Comparison of ENCODE assay signal across 22 cellular contexts in genomic region chr9:17160327-17160726, GRCh38.
"Had no signal": no experiment of that assay in that cellular context is flagged by ENCODE, and none has a peak within 500 bp of the region (broad histone marks: within the 10 kb centered on the region; RNA-seq: fewer than 3 reads in every experiment).

No MANE protein-coding gene starts in this region.

- H3K27me3 ChIP-seq: esophagus squamous epithelium, gastrocnemius medialis, neutrophil, pancreas, right atrium auricular region, upper lobe of left lung had no signal

- ATAC-seq: activated CD4-positive, CD25-positive, alpha-beta regulatory T cell treated with anti-CD3 and anti-CD28 coated beads, Interleukin-2, amount 50 U/mL, for 24 hours; activated CD8-positive, alpha-beta T cell treated with anti-CD3 and anti-CD28 coated beads for 36 hours; activated naive CD8-positive, alpha-beta T cell treated with anti-CD3 and anti-CD28 coated beads, Interleukin-2, amount 50 U/mL, for 24 hours; gastrocnemius medialis; pancreas; psoas muscle had no signal

- H3K4me3 ChIP-seq: coronary artery, esophagus squamous epithelium, gastrocnemius medialis, pancreas, psoas muscle, right atrium auricular region, upper lobe of left lung had no signal

- H3K27ac ChIP-seq: coronary artery, esophagus squamous epithelium, gastrocnemius medialis, neutrophil, pancreas, psoas muscle, right atrium auricular region, upper lobe of left lung, VCaP had no signal

- H3K4me1 ChIP-seq: esophagus squamous epithelium, gastrocnemius medialis, pancreas, psoas muscle, right atrium auricular region, upper lobe of left lung had no signal

- H3K9me3 ChIP-seq: esophagus squamous epithelium, gastrocnemius medialis, neutrophil, pancreas, psoas muscle, right atrium auricular region, upper lobe of left lung had no signal

- DNase-seq: activated CD4-positive, alpha-beta T cell treated with anti-CD3 and anti-CD28 coated beads, Interleukin-2, amount 10 ng/mL, durations not matched to agents 7 days and 5 days; activated CD8-positive, alpha-beta T cell treated with anti-CD3 and anti-CD28 coated beads for 36 hours; activated gamma-delta T cell; activated naive CD4-positive, alpha-beta T cell treated with anti-CD3 and anti-CD28 coated beads, Interleukin-2, amount 50 U/mL, for 16 hours; activated naive CD8-positive, alpha-beta T cell treated with anti-CD3 and anti-CD28 coated beads, Interleukin-2, amount 50 U/mL, for 24 hours; cerebellar nuclear complex; esophagus squamous epithelium; gastrocnemius medialis; head of caudate nucleus; hypothalamus; midbrain; pancreas; psoas muscle; stimulated activated CD4-positive, alpha-beta T cell treated with anti-CD3 and anti-CD28 coated beads, Interleukin-4, amount 100 ng/mL, for 24 hours; stimulated activated naive CD4-positive, alpha-beta T cell treated with Interleukin-2 at 50 U/mL for 16 hours; T1000; upper lobe of left lung had no signal

- H3K36me3 ChIP-seq: gastrocnemius medialis, neutrophil, pancreas, right atrium auricular region had no signal
